9 cellular contexts compared by ENCODE assay signal in genomic region chr18:77087391-77088141, GRCh38. TPM values are rescaled to one million over a fixed set of nuclear protein-coding genes. Genes with fewer than 3 reads are reported as not detected.
DNase-seq lines count a peak whose midpoint lies in the region; ATAC-seq and TF ChIP-seq lines count a peak whose summit lies in the region.
"Had no signal": no experiment of that assay in that cellular context is flagged by ENCODE, and none has a peak within 500 bp of the region (broad histone marks: within the 10 kb centered on the region; RNA-seq: fewer than 3 reads in every experiment).

No MANE protein-coding gene starts in this region.

- peaks cover 8% of the 10 kb centered on the region for H3K27me3 Mint-ChIP-seq in endothelial cell (ENCODE audit: unreplicated experiment)

- peak; percentile 61 for ATAC-seq in left lobe of liver
- no peak for ATAC-seq in HG03354 (IDR thresholded peaks at IDR 0.05; ENCODE audit: poor library complexity, severe bottlenecking, unreplicated experiment)
- ATAC-seq in GM19023 (IDR thresholded peaks at IDR 0.05; ENCODE audit: unreplicated experiment), result no peak
- ATAC-seq: HCT116 had no signal

- H3K4me3 Mint-ChIP-seq in endothelial cell (ENCODE audit: unreplicated experiment), result peak overlapping the region; percentile 77

- DNase-seq in HCEC 1CT (peak; percentile 39), endothelial cell (ENCODE audit: low spot score) (peak; percentile 59), left lobe of liver (ENCODE audit: low spot score) (no peak), skeletal muscle cell (ENCODE audit: low read depth) (no peak), GM20000 (ENCODE audit: low spot score) (no peak), GDM1 (lab: John Stamatoyannopoulos, UW) (no peak)

- H3K4me1 Mint-ChIP-seq in endothelial cell (ENCODE audit: unreplicated experiment), result peaks cover 13% of the 10 kb centered on the region

- peaks cover 5% of the 10 kb centered on the region for H3K36me3 Mint-ChIP-seq in endothelial cell (ENCODE audit: low read depth, unreplicated experiment)

- no peak overlapping the region for H3K27ac Mint-ChIP-seq in endothelial cell (ENCODE audit: unreplicated experiment)

- TF ChIP-seq CTCF in endothelial cell (IDR thresholded peaks at IDR 0.05; ENCODE audit: unreplicated experiment), result no peak
- no peak for TF ChIP-seq CTCF in GM20000 (IDR thresholded peaks at IDR 0.05; ENCODE audit: extremely low read depth, missing control alignments)

- no peaks in the 10 kb centered on the region for H3K9me3 Mint-ChIP-seq in endothelial cell (ENCODE audit: unreplicated experiment)

- H3K4me3 ChIP-seq in skeletal muscle cell (ENCODE audit: low read depth, low read length), result peak overlapping the region; percentile 37

RNA-seq across cellular contexts. Expression of gene MBP, which starts 45.0 kb away (rescaled TPM):
- total RNA-seq in endothelial cell (ENCODE audit: unreplicated experiment), result 9.7 TPM
- 24.1 TPM for total RNA-seq in left lobe of liver

Comparison
In these comparisons a context has a peak if more than half of its experiments do, and no peak if none do; other contexts are left out.
1. DNase-seq: peak in HCEC 1CT (single experiment) and endothelial cell (single experiment); none in left lobe of liver (single experiment), skeletal muscle cell (single experiment), GM20000 (single experiment) and GDM1 (single experiment).